In the genomic region with DNA sequence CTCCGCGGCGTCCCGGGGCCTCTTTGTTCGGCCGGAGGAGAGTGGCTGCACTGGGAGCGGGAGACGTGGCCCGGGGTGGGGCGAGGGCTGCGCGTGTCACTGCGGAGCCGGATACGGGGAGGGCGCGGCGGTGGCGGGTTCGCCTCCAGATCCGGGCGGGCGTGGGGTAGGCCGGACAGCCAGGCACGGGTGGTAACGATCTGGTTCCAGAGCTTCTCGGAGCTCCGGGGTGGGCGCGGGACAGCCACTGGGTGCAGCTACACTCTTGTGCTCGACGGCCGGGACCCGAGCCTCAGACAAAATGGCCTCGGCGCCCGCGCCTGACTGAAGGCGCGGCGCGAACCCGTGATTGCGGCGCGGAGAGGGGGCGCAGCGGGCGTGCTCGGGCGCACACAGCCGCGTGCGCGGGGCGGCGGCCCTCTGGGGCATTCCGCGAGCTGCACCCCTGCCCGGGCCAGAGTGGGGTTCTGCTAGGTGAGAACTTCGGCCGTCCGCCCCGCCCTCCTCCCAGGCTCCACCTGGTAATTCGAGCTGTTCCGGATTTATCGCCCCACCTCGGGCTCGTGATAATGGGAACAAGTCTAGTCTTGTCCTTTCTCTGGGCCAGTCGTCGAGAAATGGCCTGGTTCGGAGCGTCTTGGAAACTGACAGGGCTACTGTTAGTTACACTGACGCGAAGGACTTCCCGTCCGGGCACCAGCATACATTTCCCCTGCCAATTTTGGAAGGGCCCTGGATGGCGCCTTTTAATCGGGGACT, we compare ENCODE assay signal across 8 cellular contexts. TPM values are rescaled to one million over a fixed set of nuclear protein-coding genes. Genes with fewer than 3 reads are reported as not detected.
DNase-seq lines count a peak whose midpoint lies in the region; ATAC-seq and TF ChIP-seq lines count a peak whose summit lies in the region.

No MANE protein-coding gene starts in this region.

- H3K23ac ChIP-seq in IMR-90 (ENCODE audit: low read depth, low read length), result peak overlapping the region; percentile 89

- peak; percentile 60 for DNase-seq in DMS53 treated with DMSO at 0.1 percent for 48 hours (lab: John Stamatoyannopoulos, UW; ENCODE audit: unreplicated experiment)
- DNase-seq in IMR-90, result peak; percentile 55
- peak; percentile 65 for DNase-seq in RKO (ENCODE audit: low spot score)
- peak; percentile 63 for DNase-seq in activated effector memory CD4-positive, alpha-beta T cell treated with Interleukin-2 at 50 U/mL for 16 hours
- DNase-seq in fibroblast of villous mesenchyme (ENCODE audit: low read depth), result peak; percentile 79
- peak; percentile 46 for DNase-seq in stromal cell of bone marrow (ENCODE audit: low read depth)

- H4K8ac ChIP-seq in IMR-90 (ENCODE audit: low read depth in 2 of 2, low read length in 2 of 2), result peak overlapping the region in 1 of 2 experiments; percentile 84; a peak in 3 of 4 replicates

- H2AK9ac ChIP-seq in IMR-90 (replicated peaks; ENCODE audit: low read depth, low read length, poor library complexity), result peak overlapping the region; percentile 98

- peak overlapping the region; percentile 81 for H3K14ac ChIP-seq in IMR-90 (replicated peaks; ENCODE audit: low read depth, low read length)

- no TSS peak for BruUV-seq in IMR-90 (replicated peaks; lab: Mats Ljungman, UMichigan)

- CTCF ChIA-PET in IMR-90 (lab: Yijun Ruan, JAX), result interaction anchor here (1.3 kb wide), 1 partner anchor 24 kb away, joined by 3 read pairs; no protein-coding TSS in a partner anchor

- TF ChIP-seq RAD21 in IMR-90 (IDR thresholded peaks at IDR 0.05; ENCODE audit: low read length), result no peak
- no peak for TF ChIP-seq RAD21 in neural cell (conservative IDR thresholded peaks at IDR 0.05)

- peaks cover 0 to 10% of the 10 kb centered on the region in 2 experiments; a peak in 3 of 4 replicates for H3K79me1 ChIP-seq in IMR-90 (ENCODE audit: low read depth in 1 of 2, low read length in 2 of 2)

- peak overlapping the region; percentile 88 for H3K18ac ChIP-seq in IMR-90 (ENCODE audit: low read depth, low read length)

- peak overlapping the region; percentile 90 for H2BK5ac ChIP-seq in IMR-90 (ENCODE audit: low read depth, low read length, poor library complexity, severe bottlenecking)

- peak overlapping the region; percentile 60 for H2AK5ac ChIP-seq in IMR-90 (ENCODE audit: low read depth, low read length)

- peak; percentile 57; the same call in 1 of the 2 replicates for TF ChIP-seq POLR2A in IMR-90 (IDR thresholded peaks at IDR 0.05; ENCODE audit: low read depth, low read length)

- H4K20me1 ChIP-seq in IMR-90 (ENCODE audit: insufficient read depth, low read length) (peaks cover 33% of the 10 kb centered on the region), neural cell (ENCODE audit: insufficient read depth) (peaks cover 20% of the 10 kb centered on the region)

- no peak for TF ChIP-seq EP300 in neural cell (conservative IDR thresholded peaks at IDR 0.05; ENCODE audit: poor library complexity, severe bottlenecking)

- peaks cover 55% of the 10 kb centered on the region for H3K79me2 ChIP-seq in neural cell (replicated peaks; ENCODE audit: insufficient read depth, low read length)

- H2BK20ac ChIP-seq in IMR-90 (ENCODE audit: low read depth, low read length), result no peak overlapping the region

- H2AFZ ChIP-seq in IMR-90 (replicated peaks; ENCODE audit: low read length, poor library complexity) (peak overlapping the region; percentile 89), neural cell (ENCODE audit: low read depth, low read length) (peak overlapping the region; percentile 40)

- dilution Hi-C loops in IMR-90 (cut with HindIII; ENCODE audit: low sequenced_read_pairs, unreplicated experiment), result no loop called here

- H3K27ac ChIP-seq in IMR-90 (ENCODE audit: insufficient read depth, low read length) (peak overlapping the region; percentile 99), neural cell (ENCODE audit: low read length) (peak overlapping the region; percentile 98)

- peak overlapping the region; percentile 32; the same call in 1 of the 2 replicates for H2BK120ac ChIP-seq in IMR-90 (ENCODE audit: low read depth, low read length)

- peak overlapping the region; percentile 92 for H4K5ac ChIP-seq in IMR-90 (ENCODE audit: low read depth, low read length)

- ATAC-seq in GM21526 (IDR thresholded peaks at IDR 0.05; ENCODE audit: low FRiP score, unreplicated experiment) (peak; percentile 48), IMR-90 (ENCODE audit: low read depth) (peak; percentile 28)

- H3K4me2 ChIP-seq in IMR-90 (ENCODE audit: low read depth, low read length) (peak overlapping the region; percentile 88), neural cell (ENCODE audit: low read length) (peak overlapping the region; percentile 69)

- H3K9ac ChIP-seq in IMR-90 (ENCODE audit: low read depth, low read length) (peak overlapping the region; percentile 93), neural cell (ENCODE audit: low read length) (peak overlapping the region; percentile 99)

- H3F3A ChIP-seq in neural cell (ENCODE audit: insufficient read depth, low read length, poor library complexity, severe bottlenecking), result peaks cover 6% of the 10 kb centered on the region

- peak overlapping the region; percentile 85 for H3K4me3 ChIP-seq in IMR-90 (ENCODE audit: insufficient read depth, low read depth, low read length)
- H3K4me3 ChIP-seq in fibroblast of villous mesenchyme (ENCODE audit: low read depth, low read length), result peak overlapping the region; percentile 96
- peak overlapping the region; percentile 92 for H3K4me3 ChIP-seq in neural cell (ENCODE audit: low read length)

- 0% methylated on average over 54 of the region's 79 CpGs; no CpG with 5 or more reads in 1 of the 2 experiments for WGBS in IMR-90 (ENCODE audit: extremely low coverage in 2 of 2, insufficient read length in 1 of 2), 2 experiments

- no peak for TF ChIP-seq CTCF in IMR-90 (conservative IDR thresholded peaks at IDR 0.05; ENCODE audit: low read depth, low read length)
- TF ChIP-seq CTCF in fibroblast of villous mesenchyme (IDR thresholded peaks at IDR 0.05; ENCODE audit: insufficient read depth, low read depth, low read length), result no peak
- no peak for TF ChIP-seq CTCF in neural cell (IDR thresholded peaks at IDR 0.05; ENCODE audit: poor library complexity, severe bottlenecking)

- intact Hi-C loops in IMR-90 (cut with micrococcal nuclease), result loop anchor here (2.0 to 10.0 kb wide), 4 partner anchors 46 to 119 kb away; no protein-coding TSS in a partner anchor

- in situ Hi-C loops in IMR-90 (cut with MboI; ENCODE audit: low sequenced_read_pairs), result loop anchor here (25.0 kb wide), 1 partner anchor 211 kb away; no protein-coding TSS in a partner anchor

- peak overlapping the region; percentile 90 for H3K56ac ChIP-seq in IMR-90 (ENCODE audit: extremely low read depth, insufficient read depth, low read length)

- H3K9me3 ChIP-seq in IMR-90 (ENCODE audit: control insufficient read depth, insufficient read depth, low read length), result no peaks in the 10 kb centered on the region
- H3K9me3 ChIP-seq in neural cell (ENCODE audit: low read length), result no peaks in the 10 kb centered on the region

- H3K4me1 ChIP-seq in IMR-90 (ENCODE audit: control insufficient read depth, insufficient read depth, low read length), result no peaks in the 10 kb centered on the region

- peak overlapping the region; percentile 9; the same call in 1 of the 3 replicates for H2BK15ac ChIP-seq in IMR-90 (ENCODE audit: low read depth, low read length)

- peaks cover 15% of the 10 kb centered on the region for H3K36me3 ChIP-seq in IMR-90 (ENCODE audit: control insufficient read depth, insufficient read depth, low read length)
- H3K36me3 ChIP-seq in neural cell (ENCODE audit: insufficient read depth, low read length), result peaks cover 12% of the 10 kb centered on the region

- H3K4ac ChIP-seq in IMR-90 (ENCODE audit: low read depth, low read length), result peak overlapping the region; percentile 86

- POLR2A ChIA-PET in IMR-90 (lab: Charles Lee; ENCODE audit: unreplicated experiment), result interaction anchor here (1.0 kb wide), 1 partner anchor 19 kb away, joined by 4 read pairs; no protein-coding TSS in a partner anchor

- no peaks in the 10 kb centered on the region for H3K9me1 ChIP-seq in IMR-90 (ENCODE audit: insufficient read depth, low read length)

- H3K27me3 ChIP-seq in IMR-90 (ENCODE audit: control insufficient read depth, insufficient read depth, low read length), result no peaks in the 10 kb centered on the region
- H3K27me3 ChIP-seq in neural cell (ENCODE audit: insufficient read depth, low read depth, low read length), result no peaks in the 10 kb centered on the region

- no peaks in the 10 kb centered on the region for H3K9me2 ChIP-seq in neural cell (ENCODE audit: insufficient read depth, low read length)

- peak overlapping the region; percentile 65 for H4K91ac ChIP-seq in IMR-90 (ENCODE audit: insufficient read depth, low read depth, low read length)

TF ChIP-seq in IMR-90, 13 proteins besides CTCF, POLR2A, EP300 and RAD21 (continues in another document):
- peak; percentile 68; the same call in 1 of the 2 replicates for TF ChIP-seq MXI1 (IDR thresholded peaks at IDR 0.05; ENCODE audit: borderline replicate concordance, low read depth, low read length)

TF ChIP-seq in neural cell, 6 proteins besides CTCF, POLR2A, EP300 and RAD21:
- TF ChIP-seq MXI1 (conservative IDR thresholded peaks at IDR 0.05; ENCODE audit: poor library complexity, severe bottlenecking) (peak; percentile 84), TAF1 (IDR thresholded peaks at IDR 0.05; ENCODE audit: low read depth) (no peak), POLR2AphosphoS5 (IDR thresholded peaks at IDR 0.05) (peak; percentile 64)

RNA-seq across cellular contexts. Expression of a gene that starts 1.0 kb away (rescaled TPM):
- total RNA-seq in IMR-90 (2012; rRNA removed) (53.1 and 60.0 TPM in 2 replicates), fibroblast of villous mesenchyme (24.8 and 43.6 TPM in 2 replicates)
- polyA plus RNA-seq in IMR-90 (2012; rRNA removed) (16.2 and 31.2 TPM in 2 replicates), neural cell (51.5 and 57.6 TPM in 2 replicates)
- polyA plus RNA-seq in IMR-90 (2012; cell fraction: cytosol; rRNA removed), result 1.1 and 3.1 TPM in 2 replicates
- polyA plus RNA-seq in IMR-90 (2012; cell fraction: nucleus; rRNA removed; ENCODE audit: low replicate concordance), result 1.3 and 21.9 TPM in 2 replicates
- polyA minus RNA-seq in neural cell, result 98.4 and 136 TPM in 2 replicates

Comparison
In these comparisons a context has a peak if more than half of its experiments do, and no peak if none do; other contexts are left out.
1. Peak in every context shown above with its lines: DNase-seq, ATAC-seq, H3K4me3 ChIP-seq and H3K27ac ChIP-seq.